In the genomic region with DNA sequence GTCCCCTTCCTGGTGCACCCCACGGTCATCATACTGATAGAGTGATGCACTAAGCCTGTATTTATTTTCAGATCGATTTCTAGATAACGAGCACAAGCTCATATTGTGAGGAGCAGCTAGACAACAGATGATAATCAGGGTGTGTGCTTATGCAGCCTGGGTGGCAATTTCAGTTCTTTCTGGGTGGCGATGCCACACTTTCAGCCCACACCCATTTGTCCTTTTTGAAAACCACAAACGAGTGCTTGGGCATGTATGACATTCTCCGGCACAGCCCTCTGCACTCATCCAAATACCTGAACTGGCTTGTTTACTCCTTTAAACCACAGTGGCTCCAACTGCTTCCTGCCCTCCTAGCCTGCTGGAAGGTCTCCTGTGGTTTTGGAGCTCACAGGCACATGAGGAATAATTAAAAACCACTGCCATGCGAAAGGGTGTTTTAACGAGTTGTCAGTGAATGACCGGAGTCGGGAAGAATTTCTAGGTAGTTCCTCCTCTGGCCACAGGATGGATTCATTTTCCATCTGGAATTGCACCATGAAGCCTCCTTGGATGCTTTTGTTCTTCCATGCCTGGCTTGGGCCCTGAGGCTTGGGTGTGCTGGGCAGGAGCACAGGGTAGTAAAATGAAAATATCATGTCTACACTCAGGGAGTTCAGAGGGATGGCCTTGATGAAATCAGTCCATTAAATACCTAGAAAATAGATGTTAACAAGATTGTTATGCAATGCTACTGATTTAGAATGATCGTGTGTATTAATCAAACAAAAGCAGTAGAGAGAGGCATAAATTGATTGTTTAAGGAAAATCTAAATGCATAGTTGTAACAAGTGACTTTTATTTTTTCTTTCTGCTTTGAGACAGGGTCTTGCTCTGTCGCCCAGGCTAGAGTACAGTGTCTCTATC, we compare ENCODE assay signal across 7 cellular contexts. TPM values are rescaled to one million over a fixed set of nuclear protein-coding genes. Genes with fewer than 3 reads are reported as not detected.
DNase-seq lines count a peak whose midpoint lies in the region; ATAC-seq lines count a peak whose summit lies in the region.

No MANE protein-coding gene starts in this region.

- H3K9me3 ChIP-seq in MG63: no peaks in the 10 kb centered on the region

- no peak overlapping the region for H3K4me3 ChIP-seq in MG63

- H3K27me3 ChIP-seq in MG63: no peaks in the 10 kb centered on the region

- ATAC-seq in GM18502 (IDR thresholded peaks at IDR 0.05; ENCODE audit: poor library complexity, unreplicated experiment) (no peak), HG03095 (IDR thresholded peaks at IDR 0.05; ENCODE audit: unreplicated experiment) (no peak), HG03342 (IDR thresholded peaks at IDR 0.05; ENCODE audit: unreplicated experiment) (no peak)

- H3K36me3 ChIP-seq in MG63: no peaks in the 10 kb centered on the region

- peak; percentile 67 for DNase-seq in ELF-1 (ENCODE audit: low read depth, low spot score)
- peak; percentile 57 for DNase-seq in MG63
- DNase-seq in astrocyte of the hippocampus (ENCODE audit: low read depth, low spot score): peak; percentile 94
- DNase-seq in lung microvascular endothelial cell (ENCODE audit: low read depth in 2 of 2): peak; percentile 45 to 63

RNA-seq across cellular contexts. Expression of a gene that starts 52.4 kb away (rescaled TPM):
- 715 and 2,345 TPM in 2 replicates for total RNA-seq in MG63 (2014; rRNA removed; shearing (Covaris generic); ENCODE audit: low replicate concordance)
- total RNA-seq in lung microvascular endothelial cell: 1,017 and 1,090 TPM in 2 replicates
